Comparison of ENCODE assay signal across 1 cellular context in the genomic region with DNA sequence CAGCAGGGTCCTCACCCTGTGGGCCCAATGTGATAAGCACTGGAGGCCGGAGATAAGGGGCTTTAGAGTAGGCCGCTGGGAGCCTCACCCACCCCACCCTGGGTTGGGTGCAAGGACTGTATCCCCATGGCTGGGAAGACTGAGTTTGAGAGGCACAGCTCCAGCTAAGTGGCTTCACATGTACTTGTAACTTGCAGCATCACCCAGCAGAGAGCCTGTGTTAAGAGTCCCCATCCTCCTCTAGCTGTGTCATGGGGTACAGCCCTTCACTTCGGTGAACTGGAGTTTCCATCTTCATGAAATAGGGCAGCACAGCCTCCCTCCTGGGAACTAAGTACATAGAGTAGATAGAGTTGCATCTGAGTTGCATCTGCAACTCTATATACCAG.
TF ChIP-seq lines count a peak whose summit lies in the region.

No MANE protein-coding gene starts in this region.

TF ChIP-seq in K562, 482 proteins besides CTCF, POLR2A, EP300 and RAD21:
- TF ChIP-seq DPF2 (IDR thresholded peaks at IDR 0.05) (peak; percentile 31; the same call in 1 of the 2 replicates), MYNN (IDR thresholded peaks at IDR 0.05) (0 out of 2 replicates have a peak, but pooled peaks have one; percentile 23), MYNN (CRISPR knock-in tag; IDR thresholded peaks at IDR 0.05) (no peak), CBFA2T3 (IDR thresholded peaks at IDR 0.05) (peak; percentile 57), ARID1B (IDR thresholded peaks at IDR 0.05) (peak; percentile 45; the same call in 1 of the 2 replicates), GATAD2A (IDR thresholded peaks at IDR 0.05) (no peak), CBFA2T2 (conservative IDR thresholded peaks at IDR 0.05) (peak; percentile 35; the same call in 1 of the 2 replicates), NR1H2 (CRISPR knock-in tag; IDR thresholded peaks at IDR 0.05) (no peak), ID3 (CRISPR knock-in tag; IDR thresholded peaks at IDR 0.05) (no peak), ID3 (tag; IDR thresholded peaks at IDR 0.05) (no peak), TCF3 (CRISPR knock-in tag; IDR thresholded peaks at IDR 0.05) (peak; percentile 27; the same call in 1 of the 2 replicates)
